8 cellular contexts compared by ENCODE assay signal in genomic region chr10:74175510-74176379, GRCh38. TPM values are rescaled to one million over a fixed set of nuclear protein-coding genes. Genes with fewer than 3 reads are reported as not detected.
DNase-seq lines count a peak whose midpoint lies in the region; ATAC-seq and TF ChIP-seq lines count a peak whose summit lies in the region.

No MANE protein-coding gene starts in this region.

- no peak for TF ChIP-seq CTCF in AG09309 (IDR thresholded peaks at IDR 0.05; ENCODE audit: control insufficient read depth, insufficient read depth, low read depth, low read length, missing control alignments)

- peak overlapping the region; percentile 92 to 99 (median 96) for H3K4me3 Mint-ChIP-seq in IgD-negative memory B cell

- DNase-seq in AG09309 (ENCODE audit: low read depth) (no peak), caudate nucleus (lab: John Stamatoyannopoulos, UW) (no peak), cortex of kidney (lab: John Stamatoyannopoulos, UW) (no peak), HPDE6-E6E7 (ENCODE audit: extremely low spot score) (no peak)

- peaks cover 2% of the 10 kb centered on the region for H3K36me3 Mint-ChIP-seq in IgD-negative memory B cell

- H3K4me1 Mint-ChIP-seq in IgD-negative memory B cell, result peaks cover 31 to 37% (median 33%) of the 10 kb centered on the region in 3 donors

- H3K27me3 ChIP-seq in muscle layer of duodenum (ENCODE audit: low read depth, low read length), result no peaks in the 10 kb centered on the region

- H3K9me3 ChIP-seq in muscle layer of duodenum (ENCODE audit: control insufficient read depth in 1 of 2, low read length in 2 of 2), result no peaks in the 10 kb centered on the region

- ATAC-seq in GM21619 (IDR thresholded peaks at IDR 0.05; ENCODE audit: unreplicated experiment) (no peak), GM18519 (IDR thresholded peaks at IDR 0.05; ENCODE audit: low FRiP score, unreplicated experiment) (no peak)

- H3K27ac ChIP-seq in caudate nucleus (ENCODE audit: low read depth, low read length) (peak overlapping the region; percentile 90), muscle layer of duodenum (ENCODE audit: low read length) (peak overlapping the region; percentile 76)

- peak overlapping the region; percentile 96 to 99 (median 98) for H3K27ac Mint-ChIP-seq in IgD-negative memory B cell

- H3K27me3 Mint-ChIP-seq in IgD-negative memory B cell, result no peaks in the 10 kb centered on the region

- H3K9me3 Mint-ChIP-seq in IgD-negative memory B cell, result no peaks in the 10 kb centered on the region

- H3K36me3 ChIP-seq in muscle layer of duodenum (ENCODE audit: control insufficient read depth in 1 of 2, insufficient read depth in 2 of 2, low read length in 2 of 2), result no peaks in the 10 kb centered on the region

- H3K4me1 ChIP-seq in muscle layer of duodenum (ENCODE audit: control insufficient read depth in 1 of 2, insufficient read depth in 2 of 2, low read length in 2 of 2), result peaks cover 0 to 4% of the 10 kb centered on the region in 2 donors

- H3K4me3 ChIP-seq in AG09309 (ENCODE audit: control insufficient read depth, low read depth, low read length), result peak overlapping the region; percentile 96
- H3K4me3 ChIP-seq in muscle layer of duodenum (ENCODE audit: low read depth in 1 of 2, low read length in 2 of 2), result peak overlapping the region; percentile 75 to 90

RNA-seq across cellular contexts. Expression of gene ADK, which starts 24.7 kb away (rescaled TPM):
- polyA plus RNA-seq in IgD-negative memory B cell, result 196 TPM

RNA-seq across cellular contexts. Expression of gene AP3M1, which starts 25.1 kb away (rescaled TPM):
- 28.1 TPM for polyA plus RNA-seq in IgD-negative memory B cell
